ENCODE assay signal across 19 cellular contexts in the genomic region with DNA sequence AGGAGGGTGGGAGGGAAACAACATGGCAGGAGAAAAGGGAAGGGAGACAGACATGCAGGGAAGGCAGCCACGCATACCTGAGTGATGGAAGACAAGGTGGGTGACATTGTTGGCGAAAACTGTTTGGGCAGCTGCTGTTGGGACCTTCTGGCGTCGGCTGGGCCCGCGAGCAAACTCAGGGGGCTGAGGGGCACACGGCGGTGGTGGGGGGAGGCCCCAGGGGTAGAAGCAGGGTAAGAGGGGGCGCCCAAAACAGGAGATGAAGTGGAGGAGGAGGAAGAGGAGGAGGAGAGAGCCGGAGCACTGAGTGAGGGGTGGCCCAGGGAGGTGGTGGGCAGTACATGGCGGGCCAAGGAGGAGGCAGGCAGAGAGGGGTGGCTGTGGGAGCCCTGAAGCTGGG. TPM values are rescaled to one million over a fixed set of nuclear protein-coding genes. Genes with fewer than 3 reads are reported as not detected.
DNase-seq lines count a peak whose midpoint lies in the region; ATAC-seq, FAIRE-seq and TF ChIP-seq lines count a peak whose summit lies in the region.
"Had no signal": no experiment of that assay in that cellular context is flagged by ENCODE, and none has a peak within 500 bp of the region (broad histone marks: within the 10 kb centered on the region; RNA-seq: fewer than 3 reads in every experiment).

No MANE protein-coding gene starts in this region.

- H4K20me1 ChIP-seq in OCI-LY3 (ENCODE audit: insufficient read depth, low read length) (peaks cover 38% of the 10 kb centered on the region), K562 (replicated peaks; ENCODE audit: control insufficient read depth, insufficient read depth, low read length) (peaks cover 2% of the 10 kb centered on the region; the same call in 1 of the 2 replicates)

- H3K79me2 ChIP-seq in OCI-LY3 (ENCODE audit: low read length) (peaks cover 68% of the 10 kb centered on the region), K562 (ENCODE audit: control insufficient read depth, insufficient read depth, low read length) (peaks cover 19% of the 10 kb centered on the region)

- DNase-seq in activated naive CD4-positive, alpha-beta T cell treated with anti-CD3 and anti-CD28 coated beads, Interleukin-2, amount 50 U/mL, for 16 hours: no peak
- DNase-seq in K562 (ENCODE audit: extremely low read depth in 1 of 4, low spot score in 3 of 4): no peak
- no peak for DNase-seq in stimulated activated effector memory CD8-positive, alpha-beta T cell treated with anti-CD3 and anti-CD28 coated beads, Interleukin-12 subunit alpha, Interleukin-12 subunit beta, amount 100 ng/mL, for 72 hours (ENCODE audit: low spot score in 2 of 2)
- DNase-seq in HUDEP-2 (lab: John Stamatoyannopoulos, UW; ENCODE audit: unreplicated experiment in 76 of 76): no peak
- no peak for DNase-seq in WTC11 (ENCODE audit: low spot score)
- DNase-seq: COR-L47, DMS153, NCI-H1436, NCI-H2029 treated with DMSO at 0.1 percent for 48 hours, NCI-H524 had no signal

- ATAC-seq in K562: no peak
- no peak for ATAC-seq in stimulated activated effector memory CD8-positive, alpha-beta T cell treated with anti-CD3 and anti-CD28 coated beads, Interleukin-12 subunit alpha, Interleukin-12 subunit beta, amount 100 ng/mL, for 72 hours
- no peak for ATAC-seq in GM21381 (IDR thresholded peaks at IDR 0.05; ENCODE audit: unreplicated experiment)
- ATAC-seq in WTC11: no peak
- ATAC-seq: A549, HepG2 had no signal

- no peak for TF ChIP-seq CTCF in OCI-LY3 (IDR thresholded peaks at IDR 0.05; ENCODE audit: low read depth, low read length)
- no peak for TF ChIP-seq CTCF in K562 (IDR thresholded peaks at IDR 0.05 in 2 of 3, conservative IDR thresholded peaks at IDR 0.05 in 1 of 3; ENCODE audit: insufficient read depth in 2 of 3, low read depth in 1 of 3, low read length in 3 of 3)
- TF ChIP-seq CTCF in WTC11 (IDR thresholded peaks at IDR 0.05): no peak

- H3K36me3 Mint-ChIP-seq in activated naive CD4-positive, alpha-beta T cell treated with anti-CD3 and anti-CD28 coated beads, Interleukin-2, amount 50 U/mL, for 24 hours: peaks cover 12% of the 10 kb centered on the region
- peaks cover 86% of the 10 kb centered on the region for H3K36me3 Mint-ChIP-seq in stimulated activated effector memory CD8-positive, alpha-beta T cell treated with anti-CD3 and anti-CD28 coated beads, Interleukin-12 subunit alpha, Interleukin-12 subunit beta, amount 100 ng/mL, for 72 hours
- peaks cover 38% of the 10 kb centered on the region for H3K36me3 Mint-ChIP-seq in WTC11

- peaks cover 74% of the 10 kb centered on the region for H3K36me3 ChIP-seq in OCI-LY3 (replicated peaks; ENCODE audit: low read depth, low read length)
- H3K36me3 ChIP-seq in K562 (ENCODE audit: control insufficient read depth, insufficient read depth, low read length): peaks cover 67% of the 10 kb centered on the region; the same call in 2 of the 3 replicates

- H3K9me3 Mint-ChIP-seq in activated naive CD4-positive, alpha-beta T cell treated with anti-CD3 and anti-CD28 coated beads, Interleukin-2, amount 50 U/mL, for 24 hours: no peaks in the 10 kb centered on the region
- H3K9me3 Mint-ChIP-seq in stimulated activated effector memory CD8-positive, alpha-beta T cell treated with anti-CD3 and anti-CD28 coated beads, Interleukin-12 subunit alpha, Interleukin-12 subunit beta, amount 100 ng/mL, for 72 hours: no peaks in the 10 kb centered on the region
- H3K9me3 Mint-ChIP-seq in WTC11: no peaks in the 10 kb centered on the region

- FAIRE-seq in K562 (lab: Jason Lieb, UNC): no peak
- FAIRE-seq: A549, GM12892, H54, HepG2 had no signal

- no peak for TF ChIP-seq RAD21 in K562 (CRISPR knock-in tag; conservative IDR thresholded peaks at IDR 0.05 in 1 of 2, IDR thresholded peaks at IDR 0.05 in 1 of 2)

- no peaks in the 10 kb centered on the region for H3K9me1 ChIP-seq in K562 (ENCODE audit: control insufficient read depth, insufficient read depth, low read length)

- peaks cover 34% of the 10 kb centered on the region for H3K4me1 Mint-ChIP-seq in activated naive CD4-positive, alpha-beta T cell treated with anti-CD3 and anti-CD28 coated beads, Interleukin-2, amount 50 U/mL, for 24 hours
- H3K4me1 Mint-ChIP-seq in stimulated activated effector memory CD8-positive, alpha-beta T cell treated with anti-CD3 and anti-CD28 coated beads, Interleukin-12 subunit alpha, Interleukin-12 subunit beta, amount 100 ng/mL, for 72 hours: peaks cover 50% of the 10 kb centered on the region
- peaks cover 7% of the 10 kb centered on the region for H3K4me1 Mint-ChIP-seq in WTC11

- no peak overlapping the region for H3K4me3 Mint-ChIP-seq in activated naive CD4-positive, alpha-beta T cell treated with anti-CD3 and anti-CD28 coated beads, Interleukin-2, amount 50 U/mL, for 24 hours
- no peak overlapping the region for H3K4me3 Mint-ChIP-seq in stimulated activated effector memory CD8-positive, alpha-beta T cell treated with anti-CD3 and anti-CD28 coated beads, Interleukin-12 subunit alpha, Interleukin-12 subunit beta, amount 100 ng/mL, for 72 hours
- H3K4me3 Mint-ChIP-seq in WTC11: no peak overlapping the region

- 0 out of 2 replicates have a peak overlapping the region, but pooled peaks have one; percentile 0 for H3K27ac ChIP-seq in OCI-LY3 (ENCODE audit: low read length)
- no peak overlapping the region for H3K27ac ChIP-seq in K562 (ENCODE audit: extremely low read depth, low read depth, low read length)
- H3K27ac ChIP-seq: A549, C4-2B, KMS-11 had no signal

- no peak for TF ChIP-seq EP300 in K562 (IDR thresholded peaks at IDR 0.05; ENCODE audit: low read length)

- no TSS peak for BruUV-seq in K562 (replicated peaks; lab: Mats Ljungman, UMichigan)

- no peak for TF ChIP-seq POLR2A in K562 (conservative IDR thresholded peaks at IDR 0.05)

- H3K27ac Mint-ChIP-seq in activated naive CD4-positive, alpha-beta T cell treated with anti-CD3 and anti-CD28 coated beads, Interleukin-2, amount 50 U/mL, for 24 hours: peak overlapping the region; percentile 96
- peak overlapping the region; percentile 86 for H3K27ac Mint-ChIP-seq in stimulated activated effector memory CD8-positive, alpha-beta T cell treated with anti-CD3 and anti-CD28 coated beads, Interleukin-12 subunit alpha, Interleukin-12 subunit beta, amount 100 ng/mL, for 72 hours
- H3K27ac Mint-ChIP-seq in WTC11: no peak overlapping the region

- H3K4me1 ChIP-seq in OCI-LY3 (ENCODE audit: low read length) (peaks cover 55% of the 10 kb centered on the region), K562 (replicated peaks in 1 of 2; ENCODE audit: control insufficient read depth in 2 of 2, insufficient read depth in 2 of 2, low read length in 2 of 2) (peaks cover 9 to 10% of the 10 kb centered on the region in 2 experiments)

- H3K27me3 ChIP-seq in OCI-LY3 (ENCODE audit: low read depth, low read length): no peaks in the 10 kb centered on the region
- no peaks in the 10 kb centered on the region for H3K27me3 ChIP-seq in K562 (ENCODE audit: control insufficient read depth in 2 of 2, insufficient read depth in 2 of 2, low read length in 2 of 2)

- H3K9me3 ChIP-seq in OCI-LY3 (ENCODE audit: insufficient read depth, low read length) (no peaks in the 10 kb centered on the region), K562 (replicated peaks; ENCODE audit: control insufficient read depth, insufficient read depth, low read depth, low read length) (no peaks in the 10 kb centered on the region)
- H3K9me3 ChIP-seq: A549 had no signal

- POLR2A ChIA-PET in K562 (lab: Yijun Ruan, JAX): no interaction called here
- POLR2A ChIA-PET in WTC11 (lab: Charles Lee): no interaction called here

- CTCF ChIA-PET in K562 (lab: Yijun Ruan, JAX; ENCODE audit: low intra/inter-chr PET ratio): no interaction called here
- CTCF ChIA-PET in WTC11 (lab: Charles Lee): no interaction called here

- 97% methylated on average over 6 of the region's 11 CpGs for WGBS in K562 (ENCODE audit: insufficient coverage, low coverage, missing lambda C conversion rate)

- intact Hi-C loops in K562 (cut with micrococcal nuclease): no loop called here

- H3K27me3 Mint-ChIP-seq in activated naive CD4-positive, alpha-beta T cell treated with anti-CD3 and anti-CD28 coated beads, Interleukin-2, amount 50 U/mL, for 24 hours: no peaks in the 10 kb centered on the region
- no peaks in the 10 kb centered on the region for H3K27me3 Mint-ChIP-seq in WTC11 (ENCODE audit: low read depth)

- no peak overlapping the region for H2AFZ ChIP-seq in OCI-LY3 (ENCODE audit: low read depth, low read length)
- H2AFZ ChIP-seq in K562 (ENCODE audit: low read depth, low read length): no peak overlapping the region

- in situ Hi-C loops in K562 (cut with MboI): no loop called here

- H3K9ac ChIP-seq in OCI-LY3 (ENCODE audit: low read length): no peak overlapping the region
- H3K9ac ChIP-seq in K562 (ENCODE audit: insufficient read depth in 1 of 2, low read depth in 2 of 2, low read length in 2 of 2): no peak overlapping the region
- H3K9ac ChIP-seq: KMS-11 had no signal

- H3K4me2 ChIP-seq in OCI-LY3 (ENCODE audit: low read length) (no peak overlapping the region), K562 (ENCODE audit: insufficient read depth, low read length) (no peak overlapping the region)
- H3K4me2 ChIP-seq: A549, KMS-11 had no signal

- H3K4me3 ChIP-seq in OCI-LY3 (ENCODE audit: low read length) (no peak overlapping the region), K562 (no peak overlapping the region)
- H3K4me3 ChIP-seq: A549 had no signal

RNA-seq across cellular contexts. Expression of a gene that starts 4.7 kb away (rescaled TPM):
- 519 and 1,217 TPM in 2 replicates for total RNA-seq in K562 (2011; cell fraction: chromatin; rRNA removed; ENCODE audit: low replicate concordance)
- 693 and 731 TPM in 2 replicates for total RNA-seq in K562 (2011; cell fraction: nucleolus; rRNA removed)
- total RNA-seq in K562 (2011; cell fraction: nucleoplasm; rRNA removed): 509 and 519 TPM in 2 replicates
- 20.2 and 21.7 TPM in 2 replicates for total RNA-seq in K562 (2014; rRNA removed)
- total RNA-seq in K562 (2014; rRNA removed; fragmentation: Illumina TruSeq; extraction: Trizol): 11.0 and 15.6 TPM in 2 replicates
- 21.0 and 23.1 TPM in 2 replicates for total RNA-seq in K562 (2015; rRNA removed; fragmentation: Illumina TruSeq; extraction: Trizol)
- 70.0 and 80.5 TPM in 2 replicates for total RNA-seq in K562 (2021)
- 28.8 and 75.9 TPM in 2 replicates for polyA plus RNA-seq in K562 (2011; rRNA removed)
- 28.0 and 43.8 TPM in 2 replicates for polyA plus RNA-seq in K562 (2011; cell fraction: cytosol; rRNA removed)
- polyA plus RNA-seq in K562 (2011; cell fraction: nucleus; rRNA removed): 734 and 802 TPM in 2 replicates
- polyA plus RNA-seq in K562 (2012): 45.4 and 65.7 TPM in 2 replicates
- polyA plus RNA-seq in K562 (2014; fragmentation: Illumina TruSeq; extraction: Trizol): 47.4 and 52.5 TPM in 2 replicates
- polyA plus RNA-seq in K562 (2014; fragmentation: Nextera tagmentation; extraction: Ambion mirVana): 10 to 100 TPM in 1 of 2 experiments, 1 to 10 TPM in 1; 9.5 to 13.4 TPM
- 63.3 and 74.0 TPM in 2 replicates for polyA plus RNA-seq in K562 (2014; rRNA removed)
- 17.3 and 28.6 TPM in 2 replicates for polyA minus RNA-seq in K562 (2011; rRNA and poly(A)+ RNA removed)
- 35.8 and 41.5 TPM in 2 replicates for polyA minus RNA-seq in K562 (2011; cell fraction: cytosol; rRNA and poly(A)+ RNA removed)
- polyA minus RNA-seq in K562 (2011; cell fraction: nucleus; rRNA and poly(A)+ RNA removed): 191 and 272 TPM in 2 replicates
- total RNA-seq in WTC11 (2021): 88.9 to 93.9 TPM (median 93.1 TPM) in 3 replicates

RNA-seq across cellular contexts. Expression of a gene that starts 7.2 kb away (rescaled TPM):
- 62.1 and 111 TPM in 2 replicates for total RNA-seq in K562 (2011; cell fraction: chromatin; rRNA removed; ENCODE audit: low replicate concordance)
- 38.7 and 54.5 TPM in 2 replicates for total RNA-seq in K562 (2011; cell fraction: nucleolus; rRNA removed)
- total RNA-seq in K562 (2011; cell fraction: nucleoplasm; rRNA removed): 51.0 and 73.5 TPM in 2 replicates
- total RNA-seq in K562 (2014; rRNA removed) (7.7 and 8.5 TPM in 2 replicates), K562 (2014; rRNA removed; fragmentation: Illumina TruSeq; extraction: Trizol) (5.6 TPM in 2 replicates), K562 (2015; rRNA removed; fragmentation: Illumina TruSeq; extraction: Trizol) (10.2 and 10.4 TPM in 2 replicates), K562 (2021) (23.8 and 26.4 TPM in 2 replicates), WTC11 (2021) (34.7 to 43.7 TPM (median 38.1 TPM) in 3 replicates)
- polyA plus RNA-seq in K562 (2011; rRNA removed) (13.3 and 26.5 TPM in 2 replicates), K562 (2014; fragmentation: Illumina TruSeq; extraction: Trizol) (24.0 TPM in 2 replicates), K562 (2014; fragmentation: Nextera tagmentation; extraction: Ambion mirVana) (1 to 10 TPM; 2.7 to 3.3 TPM), K562 (2014; rRNA removed) (18.9 and 24.0 TPM in 2 replicates)
- 23.6 and 27.7 TPM in 2 replicates for polyA plus RNA-seq in K562 (2011; cell fraction: cytosol; rRNA removed)
- polyA plus RNA-seq in K562 (2011; cell fraction: nucleus; rRNA removed): 87.5 and 92.0 TPM in 2 replicates
- polyA plus RNA-seq in K562 (2012): 19.4 and 28.0 TPM in 2 replicates
- polyA minus RNA-seq in K562 (2011; rRNA and poly(A)+ RNA removed): 13.9 and 22.4 TPM in 2 replicates
- 15.3 and 34.3 TPM in 2 replicates for polyA minus RNA-seq in K562 (2011; cell fraction: cytosol; rRNA and poly(A)+ RNA removed)
- 21.1 and 33.1 TPM in 2 replicates for polyA minus RNA-seq in K562 (2011; cell fraction: nucleus; rRNA and poly(A)+ RNA removed)

RNA-seq across cellular contexts. Expression of a gene that starts 12.2 kb away (rescaled TPM):
- total RNA-seq in K562 (2011; cell fraction: chromatin; rRNA removed; ENCODE audit: low replicate concordance): 31.6 and 67.2 TPM in 2 replicates
- total RNA-seq in K562 (2011; cell fraction: nucleolus; rRNA removed): 106 and 118 TPM in 2 replicates
- total RNA-seq in K562 (2011; cell fraction: nucleoplasm; rRNA removed): 87.4 and 103 TPM in 2 replicates
- total RNA-seq in K562 (2014; rRNA removed) (81.1 and 88.3 TPM in 2 replicates), K562 (2014; rRNA removed; fragmentation: Illumina TruSeq; extraction: Trizol) (43.0 and 45.3 TPM in 2 replicates), K562 (2015; rRNA removed; fragmentation: Illumina TruSeq; extraction: Trizol) (62.5 and 62.7 TPM in 2 replicates), K562 (2021) (70.2 and 70.6 TPM in 2 replicates), WTC11 (2021) (185 to 204 TPM (median 193 TPM) in 3 replicates)
- polyA plus RNA-seq in K562 (2011; rRNA removed) (52.9 and 61.3 TPM in 2 replicates), K562 (2014; fragmentation: Illumina TruSeq; extraction: Trizol) (72.8 and 84.3 TPM in 2 replicates), K562 (2014; fragmentation: Nextera tagmentation; extraction: Ambion mirVana) (10 to 100 TPM in 1 of 2 experiments, 1 to 10 TPM in 1; 9.9 to 12.9 TPM), K562 (2014; rRNA removed) (69.5 and 76.1 TPM in 2 replicates)
- polyA plus RNA-seq in K562 (2011; cell fraction: cytosol; rRNA removed): 98.7 and 108 TPM in 2 replicates
- polyA plus RNA-seq in K562 (2011; cell fraction: nucleus; rRNA removed): 34.7 and 36.6 TPM in 2 replicates
- polyA plus RNA-seq in K562 (2012): 65.9 and 66.7 TPM in 2 replicates
- 43.9 and 46.0 TPM in 2 replicates for polyA minus RNA-seq in K562 (2011; rRNA and poly(A)+ RNA removed)
- polyA minus RNA-seq in K562 (2011; cell fraction: cytosol; rRNA and poly(A)+ RNA removed): 37.1 and 42.1 TPM in 2 replicates
- 15.1 and 25.0 TPM in 2 replicates for polyA minus RNA-seq in K562 (2011; cell fraction: nucleus; rRNA and poly(A)+ RNA removed)

RNA-seq across cellular contexts. Expression of a gene that starts 16.5 kb away (rescaled TPM):
- 34.5 and 62.3 TPM in 2 replicates for total RNA-seq in K562 (2011; cell fraction: chromatin; rRNA removed; ENCODE audit: low replicate concordance)
- 45.7 and 50.8 TPM in 2 replicates for total RNA-seq in K562 (2011; cell fraction: nucleolus; rRNA removed)
- total RNA-seq in K562 (2011; cell fraction: nucleoplasm; rRNA removed): 31.9 and 42.5 TPM in 2 replicates
- total RNA-seq in K562 (2014; rRNA removed) (13.5 and 13.9 TPM in 2 replicates), K562 (2014; rRNA removed; fragmentation: Illumina TruSeq; extraction: Trizol) (10.7 and 11.3 TPM in 2 replicates), K562 (2015; rRNA removed; fragmentation: Illumina TruSeq; extraction: Trizol) (9.6 and 9.9 TPM in 2 replicates), K562 (2021) (11.1 and 12.7 TPM in 2 replicates), WTC11 (2021) (33.1 to 35.2 TPM (median 34.6 TPM) in 3 replicates)
- polyA plus RNA-seq in K562 (2011; rRNA removed) (18.6 and 23.7 TPM in 2 replicates), K562 (2014; fragmentation: Illumina TruSeq; extraction: Trizol) (13.9 and 14.3 TPM in 2 replicates), K562 (2014; fragmentation: Nextera tagmentation; extraction: Ambion mirVana) (10 to 100 TPM; 13.3 to 17.2 TPM), K562 (2014; rRNA removed) (16.6 and 17.7 TPM in 2 replicates)
- polyA plus RNA-seq in K562 (2011; cell fraction: cytosol; rRNA removed): 22.6 and 23.0 TPM in 2 replicates
- polyA plus RNA-seq in K562 (2011; cell fraction: nucleus; rRNA removed): 62.9 and 71.1 TPM in 2 replicates
- 10.1 and 29.4 TPM in 2 replicates for polyA plus RNA-seq in K562 (2012)
- polyA minus RNA-seq in K562 (2011; rRNA and poly(A)+ RNA removed): 15.3 and 15.8 TPM in 2 replicates
- polyA minus RNA-seq in K562 (2011; cell fraction: cytosol; rRNA and poly(A)+ RNA removed): 8.3 and 8.4 TPM in 2 replicates
- 13.9 and 19.8 TPM in 2 replicates for polyA minus RNA-seq in K562 (2011; cell fraction: nucleus; rRNA and poly(A)+ RNA removed)

RNA-seq across cellular contexts. Expression of a gene that starts 26.3 kb away (rescaled TPM):
- 85.7 and 116 TPM in 2 replicates for total RNA-seq in K562 (2011; cell fraction: chromatin; rRNA removed; ENCODE audit: low replicate concordance)
- 157 and 164 TPM in 2 replicates for total RNA-seq in K562 (2011; cell fraction: nucleolus; rRNA removed)
- total RNA-seq in K562 (2011; cell fraction: nucleoplasm; rRNA removed): 138 and 163 TPM in 2 replicates
- total RNA-seq in K562 (2014; rRNA removed) (284 and 308 TPM in 2 replicates), K562 (2014; rRNA removed; fragmentation: Illumina TruSeq; extraction: Trizol) (151 and 152 TPM in 2 replicates), K562 (2015; rRNA removed; fragmentation: Illumina TruSeq; extraction: Trizol) (125 and 131 TPM in 2 replicates), K562 (2021) (210 and 231 TPM in 2 replicates), WTC11 (2021) (88.8 to 90.6 TPM (median 90.3 TPM) in 3 replicates)
- polyA plus RNA-seq in K562 (2011; rRNA removed) (214 and 229 TPM in 2 replicates), K562 (2014; fragmentation: Illumina TruSeq; extraction: Trizol) (108 and 134 TPM in 2 replicates), K562 (2014; fragmentation: Nextera tagmentation; extraction: Ambion mirVana) (10 to 100 TPM; 24.7 to 36.7 TPM), K562 (2014; rRNA removed) (263 and 286 TPM in 2 replicates)
- 262 and 324 TPM in 2 replicates for polyA plus RNA-seq in K562 (2011; cell fraction: cytosol; rRNA removed)
- polyA plus RNA-seq in K562 (2011; cell fraction: nucleus; rRNA removed): 188 and 255 TPM in 2 replicates
- polyA plus RNA-seq in K562 (2012): 144 and 178 TPM in 2 replicates
- polyA minus RNA-seq in K562 (2011; rRNA and poly(A)+ RNA removed): 63.0 and 69.5 TPM in 2 replicates
- 53.1 and 69.1 TPM in 2 replicates for polyA minus RNA-seq in K562 (2011; cell fraction: cytosol; rRNA and poly(A)+ RNA removed)
- 32.9 and 38.3 TPM in 2 replicates for polyA minus RNA-seq in K562 (2011; cell fraction: nucleus; rRNA and poly(A)+ RNA removed)
